15 cellular contexts compared by ENCODE assay signal in genomic region chr20:63853733-63854068, GRCh38. TPM values are rescaled to one million over a fixed set of nuclear protein-coding genes. Genes with fewer than 3 reads are reported as not detected.
DNase-seq lines count a peak whose midpoint lies in the region; TF ChIP-seq lines count a peak whose summit lies in the region.
"Not testable (repeated sequence)": the region's sequence is repeated elsewhere in the genome, so short reads cannot be mapped to it uniquely, and the experiment has no call there.
"Had no signal": no experiment of that assay in that cellular context is flagged by ENCODE, and none has a peak within 500 bp of the region (broad histone marks: within the 10 kb centered on the region; RNA-seq: fewer than 3 reads in every experiment).

No MANE protein-coding gene starts in this region.

- not testable (repeated sequence) for H3F3A ChIP-seq in Loucy (ENCODE audit: low read depth)

- not testable (repeated sequence) for H3K36me3 ChIP-seq in Loucy (ENCODE audit: insufficient read depth, low read length); breast epithelium; right atrium auricular region; stomach

- H2AFZ ChIP-seq in Loucy (ENCODE audit: low read length): not testable (repeated sequence)

- H3K27ac Mint-ChIP-seq in CD14-positive monocyte (peak overlapping the region in 6 of 7 donors; percentile 19 to 86 (median 59)), nephron (peak overlapping the region; percentile 71 to 78 (median 74))

- peaks cover 10 to 62% (median 46%) of the 10 kb centered on the region in 3 donors for H3K27me3 Mint-ChIP-seq in CD14-positive monocyte (ENCODE audit: low read depth in 3 of 3)
- not testable (repeated sequence) for H3K27me3 Mint-ChIP-seq in nephron (ENCODE audit: low read depth)

- not testable (repeated sequence) for TF ChIP-seq POLR2A in breast epithelium (IDR thresholded peaks at IDR 0.05); stomach (IDR thresholded peaks at IDR 0.05)

- intact Hi-C loops in CD14-positive monocyte (cut with micrococcal nuclease): loop anchor here in 1 of 2 donors (10.0 kb wide), 1 partner anchor 49 kb away; no protein-coding TSS in a partner anchor
- intact Hi-C loops in breast epithelium (cut with DNase I; ENCODE audit: low total_unique reads); stomach (cut with DNase I; ENCODE audit: low total_unique reads): not testable (repeated sequence)

- not testable (repeated sequence) for TF ChIP-seq CTCF in CD14-positive monocyte (IDR thresholded peaks at IDR 0.05); Loucy (conservative IDR thresholded peaks at IDR 0.05; ENCODE audit: low read length); breast epithelium (IDR thresholded peaks at IDR 0.05); right atrium auricular region (IDR thresholded peaks at IDR 0.05); nephron (IDR thresholded peaks at IDR 0.05; ENCODE audit: unreplicated experiment in 3 of 3); stomach (IDR thresholded peaks at IDR 0.05)

- not testable (repeated sequence) for H3K27me3 ChIP-seq in Loucy (ENCODE audit: insufficient read depth, low read length, poor library complexity, severe bottlenecking); breast epithelium; right atrium auricular region
- H3K27me3 ChIP-seq in stomach: peaks cover 0 to 79% (median 33%) of the 10 kb centered on the region in 3 donors

- not testable (repeated sequence) for H3K9me2 ChIP-seq in Loucy (replicated peaks; ENCODE audit: low read depth, low read length)

- H4K20me1 ChIP-seq in Loucy (ENCODE audit: insufficient read depth, low read length, poor library complexity, severe bottlenecking): not testable (repeated sequence)

- H3K9me3 ChIP-seq in Loucy (ENCODE audit: insufficient read depth, low read depth, low read length); breast epithelium; right atrium auricular region; stomach: not testable (repeated sequence)

- not testable (repeated sequence) for TF ChIP-seq EP300 in stomach (IDR thresholded peaks at IDR 0.05)

- not testable (repeated sequence) for DNase-seq in CD14-positive monocyte (ENCODE audit: low spot score); breast epithelium (ENCODE audit: low spot score in 2 of 2); right atrium auricular region (ENCODE audit: low spot score); stomach

- peak overlapping the region; percentile 37 to 76 for H3K4me3 Mint-ChIP-seq in CD14-positive monocyte
- not testable (repeated sequence) for H3K4me3 Mint-ChIP-seq in nephron

- H3K9ac ChIP-seq in Loucy (ENCODE audit: low read depth, low read length, poor library complexity, severe bottlenecking): peak overlapping the region; percentile 36

- H3K4me2 ChIP-seq in Loucy (ENCODE audit: low read depth, low read length, poor library complexity, severe bottlenecking): peak overlapping the region; percentile 44

- not testable (repeated sequence) for H3K36me3 Mint-ChIP-seq in CD14-positive monocyte; nephron (ENCODE audit: low read depth)

- H3K4me1 Mint-ChIP-seq in CD14-positive monocyte: peaks cover 43% of the 10 kb centered on the region
- H3K4me1 Mint-ChIP-seq in nephron: peaks cover 30% of the 10 kb centered on the region

- H3K4me3 ChIP-seq in Loucy (ENCODE audit: low read length, poor library complexity, severe bottlenecking); breast epithelium; right atrium auricular region; stomach: not testable (repeated sequence)

- H3K79me2 ChIP-seq in Loucy (ENCODE audit: insufficient read depth, low read length): not testable (repeated sequence)

- peak overlapping the region; percentile 54 to 91 for H3K27ac ChIP-seq in breast epithelium
- peak overlapping the region; percentile 72 to 74 for H3K27ac ChIP-seq in right atrium auricular region
- peak overlapping the region in 4 of 5 donors; percentile 65 to 75 (median 66) for H3K27ac ChIP-seq in stomach

- 54 to 68% (median 58%) methylated on average over 3 to 4 of the region's 4 CpGs for WGBS in stomach, 5 donors

- H3K4me1 ChIP-seq in Loucy (ENCODE audit: insufficient read depth, low read length, poor library complexity, severe bottlenecking) (peaks cover 32% of the 10 kb centered on the region), breast epithelium (peaks cover 18 to 25% of the 10 kb centered on the region in 2 donors), right atrium auricular region (peaks cover 0 to 47% of the 10 kb centered on the region in 2 donors), stomach (peaks cover 24 to 48% (median 43%) of the 10 kb centered on the region in 4 donors)

- H3K9me3 Mint-ChIP-seq in CD14-positive monocyte, nephron: not testable (repeated sequence)

RNA-seq across cellular contexts. Expression of gene ABHD16B, which starts 7.6 kb away (rescaled TPM):
- not detected for polyA plus RNA-seq in CD14-positive monocyte
- not detected for total RNA-seq in breast epithelium
- not detected for total RNA-seq in right atrium auricular region
- not detected for total RNA-seq in stomach
- polyA plus RNA-seq in stomach: under 1 TPM in 2 of 3 donors, not detected in 1; 0.37 to 0.43 TPM
- total RNA-seq: A172; activated CD4-positive, alpha-beta memory T cell treated with anti-CD3 and anti-CD28 coated beads for 36 hours; aorta; CD8-positive, alpha-beta memory T cell; dermis microvascular lymphatic vessel endothelial cell; mesenteric fat pad; omental fat pad; T-cell; ureter had no signal
- polyA plus RNA-seq: CD8-positive, alpha-beta memory T cell had no signal

RNA-seq across cellular contexts. Expression of gene TPD52L2, which starts 11.4 kb away (rescaled TPM):
- polyA plus RNA-seq in CD14-positive monocyte (100 to 1,000 TPM; 144 to 167 TPM), stomach (10 to 100 TPM; 72.8 to 75.6 (median 73.3) TPM)
- total RNA-seq in breast epithelium (100 to 1,000 TPM in 1 of 3 donors, 10 to 100 TPM in 2; 75.1 to 146 (median 84.2) TPM), right atrium auricular region (10 to 100 TPM; 80.6 to 84.0 TPM), stomach (10 to 100 TPM; 42.0 to 53.1 (median 45.5) TPM)

RNA-seq across cellular contexts. Expression of gene ZBTB46, which starts 22.6 kb away (rescaled TPM):
- polyA plus RNA-seq in CD14-positive monocyte: under 1 TPM; 0.07 to 0.37 TPM
- 10 to 100 TPM in 2 of 3 donors, 1 to 10 TPM in 1; 8.2 to 18.7 (median 10.7) TPM for total RNA-seq in breast epithelium
- total RNA-seq in right atrium auricular region: 10 to 100 TPM; 12.2 to 17.8 TPM
- 10 to 100 TPM in 1 of 5 donors, 1 to 10 TPM in 3, under 1 TPM in 1; 0.58 to 13.4 (median 4.1) TPM for total RNA-seq in stomach
- 1 to 10 TPM; 1.1 to 1.8 (median 1.7) TPM for polyA plus RNA-seq in stomach

RNA-seq across cellular contexts. Expression of gene DNAJC5, which starts 41.2 kb away (rescaled TPM):
- polyA plus RNA-seq in CD14-positive monocyte: 1 to 10 TPM; 5.9 to 7.4 TPM
- total RNA-seq in breast epithelium: 10 to 100 TPM; 31.1 to 37.9 (median 37.0) TPM
- total RNA-seq in right atrium auricular region: 10 to 100 TPM; 41.2 to 43.8 TPM
- total RNA-seq in stomach: 10 to 100 TPM; 23.7 to 60.1 (median 52.7) TPM
- 10 to 100 TPM; 23.1 to 26.4 (median 25.6) TPM for polyA plus RNA-seq in stomach
